ENCODE assay signal across 8 cellular contexts in the genomic region with DNA sequence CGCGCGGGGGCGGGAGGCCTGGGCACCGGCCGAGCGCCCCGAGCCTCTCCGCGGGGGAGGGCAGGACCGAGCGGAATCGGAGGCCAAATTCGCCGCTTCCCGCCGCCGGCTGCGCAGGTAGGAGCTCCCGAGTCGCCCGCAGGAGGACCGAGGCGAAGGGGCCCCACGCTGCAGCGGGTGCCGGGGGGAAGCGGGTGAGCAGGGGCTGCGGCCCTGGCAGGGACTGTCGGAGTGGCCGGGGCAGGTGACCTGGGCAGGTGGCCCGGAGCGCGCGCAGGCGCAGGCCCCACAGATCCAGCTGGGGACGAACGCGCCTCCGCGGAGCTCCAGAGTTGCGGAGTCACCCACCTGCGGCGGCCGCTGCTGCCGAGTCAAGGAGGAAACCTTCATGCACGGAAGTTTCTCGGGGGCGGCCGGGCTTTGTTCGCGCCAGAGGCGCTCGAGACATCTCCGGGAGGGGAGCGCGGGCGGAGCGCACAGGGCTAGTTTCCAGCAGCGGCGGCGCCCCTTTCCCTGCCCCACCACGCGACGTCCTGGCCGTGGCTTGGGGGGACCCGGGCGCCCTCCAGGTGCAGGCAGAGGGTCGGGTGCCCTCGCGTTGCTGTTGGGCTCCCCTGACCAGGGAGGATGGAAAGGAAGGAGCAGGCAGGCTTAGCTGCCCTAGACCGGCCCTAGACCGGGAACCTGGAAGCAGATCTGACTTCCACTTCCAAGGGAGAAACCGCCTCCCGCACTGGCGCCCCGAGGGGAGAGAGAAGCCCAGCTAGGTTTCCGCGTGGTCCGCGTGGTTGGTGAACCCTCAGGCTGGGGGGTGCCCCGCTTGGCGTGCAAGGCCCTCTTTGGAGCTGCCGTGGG. TPM values are rescaled to one million over a fixed set of nuclear protein-coding genes. Genes with fewer than 3 reads are reported as not detected.
DNase-seq lines count a peak whose midpoint lies in the region; ATAC-seq and TF ChIP-seq lines count a peak whose summit lies in the region.

No MANE protein-coding gene starts in this region.

- H3K27me3 ChIP-seq in gastroesophageal sphincter (peaks cover 86% of the 10 kb centered on the region), prostate gland (replicated peaks; ENCODE audit: insufficient read depth) (no peaks in the 10 kb centered on the region)

- WGBS in gastroesophageal sphincter (ENCODE audit: low coverage in 1 of 2), 2 donors = no CpG with 5 or more reads among the region's 84 CpGs
- WGBS in prostate gland = 2% methylated on average over 58 of the region's 84 CpGs

- H3K4me1 ChIP-seq in gastroesophageal sphincter (peaks cover 0 to 60% (median 21%) of the 10 kb centered on the region in 3 donors), prostate gland (replicated peaks) (peaks cover 16% of the 10 kb centered on the region)

- peak; percentile 31 for ATAC-seq in HG02642 (IDR thresholded peaks at IDR 0.05; ENCODE audit: poor library complexity, unreplicated experiment)
- ATAC-seq in gastroesophageal sphincter = no peak

- H3K9me3 ChIP-seq in gastroesophageal sphincter (no peaks in the 10 kb centered on the region), prostate gland (no peaks in the 10 kb centered on the region)

- intact Hi-C loops in prostate gland (cut with DNase I) = no loop called here

- TF ChIP-seq POLR2A in gastroesophageal sphincter (IDR thresholded peaks at IDR 0.05) (no peak), prostate gland (IDR thresholded peaks at IDR 0.05) (peak; percentile 2)

- TF ChIP-seq CTCF in GM12865 (IDR thresholded peaks at IDR 0.05; ENCODE audit: insufficient read depth, low read depth, low read length, missing control alignments) (no peak), gastroesophageal sphincter (IDR thresholded peaks at IDR 0.05) (no peak), prostate gland (IDR thresholded peaks at IDR 0.05) (no peak)

- no peak for TF ChIP-seq EP300 in gastroesophageal sphincter (IDR thresholded peaks at IDR 0.05)

- H3K36me3 ChIP-seq in gastroesophageal sphincter = no peaks in the 10 kb centered on the region
- no peaks in the 10 kb centered on the region for H3K36me3 ChIP-seq in prostate gland

- DNase-seq in GM12865 (ENCODE audit: low read depth) (peak; percentile 58), NCI-H345 treated with DMSO at 0.1 percent for 48 hours (lab: John Stamatoyannopoulos, UW; ENCODE audit: unreplicated experiment) (peak; percentile 40), activated T-helper 1 cell treated with Interleukin-2 at 50 U/mL for 16 hours (ENCODE audit: low read depth) (peak; percentile 44), prostate gland (ENCODE audit: low spot score) (no peak), GDM1 (lab: John Stamatoyannopoulos, UW) (no peak), SHP77 (lab: John Stamatoyannopoulos, UW) (no peak)

- H3K4me3 ChIP-seq in GM12865 (ENCODE audit: low read depth, low read length) (peak overlapping the region; percentile 69), gastroesophageal sphincter (peak overlapping the region; percentile 32 to 65), prostate gland (peak overlapping the region; percentile 32 to 40)

- H3K27ac ChIP-seq in gastroesophageal sphincter (peak overlapping the region in 3 of 4 donors; percentile 74 to 86 (median 77)), prostate gland (peak overlapping the region in 1 of 2 donors; percentile 38)

RNA-seq across cellular contexts. Expression of a gene that starts 0.6 kb away (rescaled TPM):
- total RNA-seq in gastroesophageal sphincter (10 to 100 TPM; 15.9 to 20.2 (median 19.2) TPM), prostate gland (10 to 100 TPM in 1 of 2 donors, 1 to 10 TPM in 1; 4.5 to 12.3 TPM)

Comparison
In these comparisons a context has a peak if more than half of its experiments do, and no peak if none do; other contexts are left out.
1. DNase-seq: peak in GM12865 (single experiment), NCI-H345 treated with DMSO at 0.1 percent for 48 hours (single experiment) and activated T-helper 1 cell treated with Interleukin-2 at 50 U/mL for 16 hours (single experiment); none in prostate gland (single experiment), GDM1 (single experiment) and SHP77 (0 of 2).
2. Peak in every context shown above with its lines, with median percentiles within 50 percentile points of each other: H3K4me3 ChIP-seq.